Comparison of ENCODE assay signal across 9 cellular contexts in the genomic region with DNA sequence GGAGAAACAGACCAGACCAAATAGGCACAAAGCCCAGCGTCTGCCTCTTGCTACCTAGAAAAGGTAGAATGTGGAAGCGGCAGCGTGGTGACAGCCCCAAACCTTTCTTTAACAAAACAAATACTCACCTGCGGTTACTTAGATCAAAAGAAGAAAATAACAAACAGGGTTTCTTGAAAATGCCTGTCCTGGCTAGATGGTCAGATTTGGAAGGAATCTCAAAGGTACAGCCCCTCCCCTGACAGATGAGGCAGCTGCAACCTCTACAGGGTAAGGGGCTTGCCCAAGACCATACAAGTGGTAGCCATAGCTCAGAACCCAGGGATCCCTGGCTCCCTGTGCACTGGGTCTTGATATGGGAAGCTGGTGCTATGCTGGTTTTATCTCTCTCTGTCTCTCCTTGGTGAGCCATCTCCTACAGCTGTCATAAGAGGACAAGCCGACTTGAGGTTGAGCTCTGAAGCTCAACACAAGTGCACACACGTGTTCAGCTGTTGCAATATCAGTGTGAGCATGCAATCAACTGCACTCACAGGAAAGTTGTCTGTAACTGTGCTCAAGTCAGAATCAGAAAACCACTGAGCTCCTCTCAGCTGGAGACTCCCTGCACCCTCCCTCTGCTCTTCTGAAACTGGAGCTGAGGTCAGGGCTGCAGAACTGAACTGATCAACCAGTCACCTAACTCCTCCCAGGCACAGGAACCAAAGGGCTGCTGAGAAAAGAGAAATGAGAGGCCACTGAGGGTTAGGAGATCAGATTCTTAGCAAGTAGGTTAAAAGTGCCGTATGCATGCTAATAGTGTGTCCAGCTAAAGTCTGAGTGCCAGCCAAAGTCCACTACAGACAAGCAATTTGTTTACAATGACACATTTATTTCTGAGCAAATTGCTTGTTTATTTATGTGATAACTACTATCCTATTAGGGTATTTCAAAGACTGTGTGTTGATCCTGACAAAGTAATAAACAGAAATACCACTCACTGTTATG. TPM values are rescaled to one million over a fixed set of nuclear protein-coding genes. Genes with fewer than 3 reads are reported as not detected.
DNase-seq lines count a peak whose midpoint lies in the region; ATAC-seq and TF ChIP-seq lines count a peak whose summit lies in the region.
"Had no signal": no experiment of that assay in that cellular context is flagged by ENCODE, and none has a peak within 500 bp of the region (broad histone marks: within the 10 kb centered on the region; RNA-seq: fewer than 3 reads in every experiment).

No MANE protein-coding gene starts in this region.

- H3K9me3 ChIP-seq in left ventricle myocardium inferior (replicated peaks) = no peaks in the 10 kb centered on the region
- H3K9me3 ChIP-seq: thoracic aorta had no signal

- TF ChIP-seq CTCF in natural killer cell (IDR thresholded peaks at IDR 0.05) = no peak
- TF ChIP-seq CTCF in left ventricle myocardium inferior (IDR thresholded peaks at IDR 0.05; ENCODE audit: borderline replicate concordance) = no peak

- no peaks in the 10 kb centered on the region for H3K9me3 Mint-ChIP-seq in activated T-helper 2 cell treated with anti-CD3 and anti-CD28 coated beads, Interferon-gamma antibody, Interleukin-2, Interleukin-4, amounts not matched to agents 10 μg/mL and 5 μg/mL and 100 μg/mL, durations not matched to agents 14 hours and 24 hours and 36 hours
- no peaks in the 10 kb centered on the region for H3K9me3 Mint-ChIP-seq in natural killer cell

- H3K27ac ChIP-seq in left ventricle myocardium inferior (replicated peaks) = no peak overlapping the region
- H3K27ac ChIP-seq: thoracic aorta had no signal

- H3K4me1 Mint-ChIP-seq in activated T-helper 2 cell treated with anti-CD3 and anti-CD28 coated beads, Interferon-gamma antibody, Interleukin-2, Interleukin-4, amounts not matched to agents 10 μg/mL and 5 μg/mL and 100 μg/mL, durations not matched to agents 14 hours and 24 hours and 36 hours (ENCODE audit: low read depth) = peaks cover 59% of the 10 kb centered on the region
- peaks cover 4% of the 10 kb centered on the region in 2 donors for H3K4me1 Mint-ChIP-seq in natural killer cell

- peak overlapping the region; percentile 92 for H3K27ac Mint-ChIP-seq in activated T-helper 2 cell treated with anti-CD3 and anti-CD28 coated beads, Interferon-gamma antibody, Interleukin-2, Interleukin-4, amounts not matched to agents 10 μg/mL and 5 μg/mL and 100 μg/mL, durations not matched to agents 14 hours and 24 hours and 36 hours
- H3K27ac Mint-ChIP-seq in natural killer cell = no peak overlapping the region

- no peaks in the 10 kb centered on the region for H3K27me3 ChIP-seq in left ventricle myocardium inferior (ENCODE audit: low read depth)

- TF ChIP-seq POLR2A in GM15510 (IDR thresholded peaks at IDR 0.05; ENCODE audit: borderline replicate concordance, extremely low read depth, insufficient read length) = peak; percentile 50

- peaks cover 8% of the 10 kb centered on the region for H3K4me1 ChIP-seq in left ventricle myocardium inferior

- H3K4me3 Mint-ChIP-seq in activated T-helper 2 cell treated with anti-CD3 and anti-CD28 coated beads, Interferon-gamma antibody, Interleukin-2, Interleukin-4, amounts not matched to agents 10 μg/mL and 5 μg/mL and 100 μg/mL, durations not matched to agents 14 hours and 24 hours and 36 hours (ENCODE audit: low read depth) = peak overlapping the region; percentile 64
- H3K4me3 Mint-ChIP-seq in natural killer cell = no peak overlapping the region

- no peaks in the 10 kb centered on the region for H3K36me3 Mint-ChIP-seq in activated T-helper 2 cell treated with anti-CD3 and anti-CD28 coated beads, Interferon-gamma antibody, Interleukin-2, Interleukin-4, amounts not matched to agents 10 μg/mL and 5 μg/mL and 100 μg/mL, durations not matched to agents 14 hours and 24 hours and 36 hours (ENCODE audit: low read depth)
- no peaks in the 10 kb centered on the region for H3K36me3 Mint-ChIP-seq in natural killer cell

- DNase-seq in HuH-7 (ENCODE audit: low spot score) (peak; percentile 73), natural killer cell (no peak), NCI-H1930 (lab: John Stamatoyannopoulos, UW) (no peak), left ventricle myocardium inferior (no peak), DMS79 (lab: John Stamatoyannopoulos, UW) (no peak)
- DNase-seq in activated T-helper 2 cell treated with anti-CD3 and anti-CD28 coated beads, Interferon-gamma antibody, Interleukin-2, Interleukin-4, amounts not matched to agents 10 μg/mL and 5 μg/mL and 100 μg/mL, durations not matched to agents 14 hours and 24 hours and 36 hours (ENCODE audit: low spot score) = peak; percentile 81

- peak; percentile 88 for ATAC-seq in GM21526 (IDR thresholded peaks at IDR 0.05; ENCODE audit: low FRiP score, unreplicated experiment)
- ATAC-seq in natural killer cell = peak in 2 of 3 donors; percentile 29 to 54

- H3K4me3 ChIP-seq in left ventricle myocardium inferior = no peak overlapping the region
- H3K4me3 ChIP-seq: thoracic aorta had no signal

- intact Hi-C loops in activated T-helper 2 cell treated with anti-CD3 and anti-CD28 coated beads, Interferon-gamma antibody, Interleukin-2, Interleukin-4, amounts not matched to agents 10 μg/mL and 5 μg/mL and 100 μg/mL, durations not matched to agents 14 hours and 24 hours and 36 hours (cut with micrococcal nuclease) = loop anchor here (1.0 kb wide), 3 partner anchors 18 to 54 kb away; no protein-coding TSS in a partner anchor
- intact Hi-C loops in natural killer cell (cut with micrococcal nuclease) (no loop called here), left ventricle myocardium inferior (cut with micrococcal nuclease) (no loop called here)

- no peaks in the 10 kb centered on the region for H3K27me3 Mint-ChIP-seq in activated T-helper 2 cell treated with anti-CD3 and anti-CD28 coated beads, Interferon-gamma antibody, Interleukin-2, Interleukin-4, amounts not matched to agents 10 μg/mL and 5 μg/mL and 100 μg/mL, durations not matched to agents 14 hours and 24 hours and 36 hours (ENCODE audit: low read depth)
- peaks cover 0 to 5% of the 10 kb centered on the region in 2 donors for H3K27me3 Mint-ChIP-seq in natural killer cell (ENCODE audit: low read depth in 2 of 2)

- H3K36me3 ChIP-seq in left ventricle myocardium inferior = no peaks in the 10 kb centered on the region
- H3K36me3 ChIP-seq: thoracic aorta had no signal

RNA-seq across cellular contexts. Expression of a gene that starts 6.1 kb away (rescaled TPM):
- total RNA-seq in activated T-helper 2 cell treated with anti-CD3 and anti-CD28 coated beads, Interferon-gamma antibody, Interleukin-2, Interleukin-4, amounts not matched to agents 10 μg/mL and 5 μg/mL and 100 μg/mL, durations not matched to agents 14 hours and 24 hours and 36 hours = 34.3 and 34.9 TPM in 2 replicates
- total RNA-seq in natural killer cell = 1 to 10 TPM; 4.9 to 9.1 (median 8.5) TPM
- 4.8 TPM for total RNA-seq in left ventricle myocardium inferior

RNA-seq across cellular contexts. Expression of a gene that starts 18.8 kb away (rescaled TPM):
- 204 and 212 TPM in 2 replicates for total RNA-seq in activated T-helper 2 cell treated with anti-CD3 and anti-CD28 coated beads, Interferon-gamma antibody, Interleukin-2, Interleukin-4, amounts not matched to agents 10 μg/mL and 5 μg/mL and 100 μg/mL, durations not matched to agents 14 hours and 24 hours and 36 hours
- 100 to 1,000 TPM; 171 to 287 (median 189) TPM for total RNA-seq in natural killer cell
- 26.0 TPM for total RNA-seq in left ventricle myocardium inferior

Comparison
In these comparisons a context has a peak if more than half of its experiments do, and no peak if none do; other contexts are left out.
1. DNase-seq: peak in HuH-7 (single experiment) and activated T-helper 2 cell treated with anti-CD3 and anti-CD28 coated beads, Interferon-gamma antibody, Interleukin-2, Interleukin-4, amounts not matched to agents 10 μg/mL and 5 μg/mL and 100 μg/mL, durations not matched to agents 14 hours and 24 hours and 36 hours (single experiment); none in natural killer cell (single experiment), NCI-H1930 (0 of 2), left ventricle myocardium inferior (single experiment) and DMS79 (single experiment).